12 cellular contexts compared by ENCODE assay signal in the genomic region with DNA sequence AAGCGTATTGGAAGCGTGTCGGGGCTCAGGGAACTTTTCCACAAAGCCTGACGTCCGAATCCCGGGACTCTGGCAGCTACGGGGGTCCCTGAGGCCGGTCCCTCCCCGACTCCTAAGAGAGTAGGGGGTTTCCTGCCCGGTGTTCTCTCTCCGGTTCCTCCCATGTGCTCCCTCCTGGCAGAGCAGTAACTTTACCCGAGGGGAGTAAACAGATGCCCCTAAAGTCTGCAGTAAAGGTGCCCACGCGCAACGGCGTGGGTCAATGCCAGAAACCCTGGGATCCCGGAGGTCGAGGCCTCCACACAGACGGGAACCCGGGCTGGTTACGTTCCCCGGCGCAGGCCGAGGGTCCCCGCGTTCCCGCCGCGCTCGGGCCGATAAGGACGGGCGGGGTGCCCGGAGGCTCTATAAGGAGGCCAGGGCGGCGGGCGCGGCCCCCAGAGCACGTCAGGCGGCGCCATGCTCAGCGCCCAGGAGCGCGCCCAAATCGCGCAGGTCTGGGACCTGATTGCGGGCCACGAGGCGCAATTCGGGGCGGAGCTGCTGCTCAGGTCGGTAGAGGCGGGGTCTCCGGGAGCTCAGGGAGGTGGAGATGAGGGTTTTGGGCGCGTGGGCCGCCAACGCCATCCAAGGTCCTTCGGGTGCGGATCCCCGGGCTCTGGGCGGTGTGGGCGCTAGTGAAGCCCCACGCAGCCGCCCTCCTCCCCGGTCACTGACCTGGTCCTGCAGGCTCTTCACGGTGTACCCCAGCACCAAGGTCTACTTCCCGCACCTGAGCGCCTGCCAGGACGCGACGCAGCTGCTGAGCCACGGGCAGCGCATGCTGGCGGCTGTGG. TPM values are rescaled to one million over a fixed set of nuclear protein-coding genes. Genes with fewer than 3 reads are reported as not detected.
DNase-seq lines count a peak whose midpoint lies in the region; ATAC-seq and TF ChIP-seq lines count a peak whose summit lies in the region.
"Had no signal": no experiment of that assay in that cellular context is flagged by ENCODE, and none has a peak within 500 bp of the region (broad histone marks: within the 10 kb centered on the region; RNA-seq: fewer than 3 reads in every experiment).

A gene with protein sequence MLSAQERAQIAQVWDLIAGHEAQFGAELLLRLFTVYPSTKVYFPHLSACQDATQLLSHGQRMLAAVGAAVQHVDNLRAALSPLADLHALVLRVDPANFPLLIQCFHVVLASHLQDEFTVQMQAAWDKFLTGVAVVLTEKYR (plus strand): TSS at position 440 of the 836 bp plus-strand sequence. CDS start 20 bp downstream, at position 460.

- POLR2A ChIA-PET in activated CD4-positive, alpha-beta T cell treated with anti-CD3 and anti-CD28 coated beads for 36 hours (lab: Charles Lee), result no interaction called here

- WGBS in spleen, 5 donors, result 3 to 11% (median 4%) methylated on average over 39 to 75 of the region's 75 CpGs

- no peak for TF ChIP-seq CTCF in VCaP (conservative IDR thresholded peaks at IDR 0.05)
- TF ChIP-seq CTCF in right atrium auricular region (IDR thresholded peaks at IDR 0.05), result no peak
- TF ChIP-seq CTCF in spleen (IDR thresholded peaks at IDR 0.05 in 8 of 11, conservative IDR thresholded peaks at IDR 0.05 in 3 of 11), result peak in 1 of 11 experiments; percentile 4

- CTCF ChIA-PET in activated CD4-positive, alpha-beta T cell treated with anti-CD3 and anti-CD28 coated beads for 36 hours (lab: Charles Lee), result interaction anchor here (1.1 kb wide), 1 partner anchor 59 kb away, joined by 3 read pairs; no protein-coding TSS in a partner anchor

- intact Hi-C loops in activated CD4-positive, alpha-beta T cell treated with anti-CD3 and anti-CD28 coated beads for 36 hours (cut with DNase I, micrococcal nuclease), result loop anchor here in 1 of 2 experiments (1.0 kb wide), 1 partner anchor 27 kb away; a partner anchor contains a TSS
- intact Hi-C loops in spleen (cut with DNase I; ENCODE audit: low total_unique reads), result no loop called here

- peak; percentile 32 for ATAC-seq in activated CD4-positive, alpha-beta T cell treated with anti-CD3 and anti-CD28 coated beads for 36 hours
- ATAC-seq in HG03469 (IDR thresholded peaks at IDR 0.05; ENCODE audit: unreplicated experiment) (no peak), HG02970 (IDR thresholded peaks at IDR 0.05; ENCODE audit: low FRiP score, unreplicated experiment) (no peak)

- H3K27ac ChIP-seq in VCaP, result peak within 1 kb of the TSS; percentile 54; the same call in 1 of the 2 replicates
- H3K27ac ChIP-seq in right atrium auricular region, result no peak within 1 kb of the TSS
- no peak within 1 kb of the TSS for H3K27ac ChIP-seq in spleen
- H3K27ac ChIP-seq: skin epidermis, uterus had no signal

- no peak for TF ChIP-seq POLR2A in spleen (IDR thresholded peaks at IDR 0.05)

- H3K9me3 ChIP-seq in right atrium auricular region (no peaks in the 10 kb centered on the region), spleen (no peaks in the 10 kb centered on the region)
- H3K9me3 ChIP-seq: uterus had no signal

- peaks cover 5% of the 10 kb centered on the region for H3K4me1 Mint-ChIP-seq in activated CD4-positive, alpha-beta T cell treated with anti-CD3 and anti-CD28 coated beads for 36 hours

- H3K4me3 Mint-ChIP-seq in activated CD4-positive, alpha-beta T cell treated with anti-CD3 and anti-CD28 coated beads for 36 hours, result peak within 1 kb of the TSS; percentile 26

- H3K4me1 ChIP-seq in right atrium auricular region (peaks cover 0 to 20% of the 10 kb centered on the region in 2 donors), spleen (peaks cover 13 to 24% (median 20%) of the 10 kb centered on the region in 6 donors)

- peaks cover 37% of the 10 kb centered on the region for H3K27me3 Mint-ChIP-seq in activated CD4-positive, alpha-beta T cell treated with anti-CD3 and anti-CD28 coated beads for 36 hours

- peaks cover 28 to 42% of the 10 kb centered on the region in 2 donors for H3K27me3 ChIP-seq in right atrium auricular region
- peaks cover 0 to 79% (median 56%) of the 10 kb centered on the region in 7 donors for H3K27me3 ChIP-seq in spleen (replicated peaks in 1 of 7)

- H3K36me3 ChIP-seq in right atrium auricular region (no peaks in the 10 kb centered on the region), spleen (no peaks in the 10 kb centered on the region)
- H3K36me3 ChIP-seq: uterus had no signal

- no peaks in the 10 kb centered on the region for H3K9me3 Mint-ChIP-seq in activated CD4-positive, alpha-beta T cell treated with anti-CD3 and anti-CD28 coated beads for 36 hours (ENCODE audit: low read depth)

- H3K4me3 ChIP-seq in right atrium auricular region, result peak within 1 kb of the TSS; percentile 11 to 33
- peak within 1 kb of the TSS in 6 of 8 donors; percentile 2 to 61 (median 23) for H3K4me3 ChIP-seq in spleen
- H3K4me3 ChIP-seq: uterus had no signal

- no peaks in the 10 kb centered on the region for H3K36me3 Mint-ChIP-seq in activated CD4-positive, alpha-beta T cell treated with anti-CD3 and anti-CD28 coated beads for 36 hours (ENCODE audit: low read depth)

- DNase-seq in activated CD4-positive, alpha-beta T cell treated with anti-CD3 and anti-CD28 coated beads for 36 hours, result peak; percentile 41
- no peak for DNase-seq in activated CD4-positive, alpha-beta T cell treated with anti-CD3 and anti-CD28 coated beads, Interleukin-2, amount 50 U/mL, for 48 hours
- DNase-seq in right atrium auricular region (ENCODE audit: low spot score), result no peak
- DNase-seq in spleen, result no peak
- no peak for DNase-seq in HCEC 1CT
- DNase-seq: AML-193, NCI-H2029, uterus had no signal

- H3K27ac Mint-ChIP-seq in activated CD4-positive, alpha-beta T cell treated with anti-CD3 and anti-CD28 coated beads for 36 hours, result no peak within 1 kb of the TSS

RNA-seq across cellular contexts. Expression of the gene that starts here (rescaled TPM):
- total RNA-seq in activated CD4-positive, alpha-beta T cell treated with anti-CD3 and anti-CD28 coated beads for 36 hours, result not detected
- total RNA-seq in right atrium auricular region (1 to 10 TPM in 1 of 2 donors, not detected in 1; 1.2 TPM), spleen (10 to 100 TPM in 4 of 7 donors, 1 to 10 TPM in 2, not detected in 1; 1.4 to 96.6 (median 24.0) TPM)
- polyA plus RNA-seq in spleen, result 1 to 10 TPM in 1 of 3 donors, under 1 TPM in 2; 0.20 to 2.9 (median 0.28) TPM

Comparison
In these comparisons a context has a peak if more than half of its experiments do, and no peak if none do; other contexts are left out.
1. Peak in DNase-seq and ATAC-seq in activated CD4-positive, alpha-beta T cell treated with anti-CD3 and anti-CD28 coated beads for 36 hours; RNA of the gene not detected or under 1 TPM.